In the genomic region with DNA sequence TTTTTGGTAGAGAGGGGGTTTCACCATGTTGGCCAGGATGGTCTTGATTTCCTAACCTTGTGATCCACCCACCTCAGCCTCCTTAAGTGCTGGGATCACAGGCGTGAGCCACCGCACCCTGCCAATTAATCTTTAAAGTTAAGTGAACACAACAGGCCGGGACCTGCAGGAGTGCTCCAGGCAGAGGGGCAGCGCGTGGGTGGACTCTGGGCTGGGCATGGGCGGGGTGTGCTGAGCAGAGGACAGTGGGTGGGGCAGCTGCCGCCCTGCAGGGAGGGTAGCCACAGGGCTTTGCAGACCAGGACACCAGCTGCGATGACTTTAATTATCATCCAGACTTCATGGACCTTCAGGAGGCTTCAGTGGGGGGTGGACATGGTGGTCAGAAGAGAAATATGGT, we compare ENCODE assay signal across 1 cellular context.
TF ChIP-seq lines count a peak whose summit lies in the region.

No MANE protein-coding gene starts in this region.

TF ChIP-seq in HEK293, 187 proteins besides CTCF, POLR2A, EP300 and RAD21 (continued from another document):
- TF ChIP-seq, protein P1, sequence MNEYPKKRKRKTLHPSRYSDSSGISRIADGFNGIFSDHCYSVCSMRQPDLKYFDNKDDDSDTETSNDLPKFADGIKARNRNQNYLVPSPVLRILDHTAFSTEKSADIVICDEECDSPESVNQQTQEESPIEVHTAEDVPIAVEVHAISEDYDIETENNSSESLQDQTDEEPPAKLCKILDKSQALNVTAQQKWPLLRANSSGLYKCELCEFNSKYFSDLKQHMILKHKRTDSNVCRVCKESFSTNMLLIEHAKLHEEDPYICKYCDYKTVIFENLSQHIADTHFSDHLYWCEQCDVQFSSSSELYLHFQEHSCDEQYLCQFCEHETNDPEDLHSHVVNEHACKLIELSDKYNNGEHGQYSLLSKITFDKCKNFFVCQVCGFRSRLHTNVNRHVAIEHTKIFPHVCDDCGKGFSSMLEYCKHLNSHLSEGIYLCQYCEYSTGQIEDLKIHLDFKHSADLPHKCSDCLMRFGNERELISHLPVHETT (tag by site-specific recombination; IDR thresholded peaks at IDR 0.05), result no peak
- peak; percentile 59 for TF ChIP-seq EGR2 (tag by site-specific recombination; IDR thresholded peaks at IDR 0.05; ENCODE audit: low read depth)
- TF ChIP-seq, protein P2, sequence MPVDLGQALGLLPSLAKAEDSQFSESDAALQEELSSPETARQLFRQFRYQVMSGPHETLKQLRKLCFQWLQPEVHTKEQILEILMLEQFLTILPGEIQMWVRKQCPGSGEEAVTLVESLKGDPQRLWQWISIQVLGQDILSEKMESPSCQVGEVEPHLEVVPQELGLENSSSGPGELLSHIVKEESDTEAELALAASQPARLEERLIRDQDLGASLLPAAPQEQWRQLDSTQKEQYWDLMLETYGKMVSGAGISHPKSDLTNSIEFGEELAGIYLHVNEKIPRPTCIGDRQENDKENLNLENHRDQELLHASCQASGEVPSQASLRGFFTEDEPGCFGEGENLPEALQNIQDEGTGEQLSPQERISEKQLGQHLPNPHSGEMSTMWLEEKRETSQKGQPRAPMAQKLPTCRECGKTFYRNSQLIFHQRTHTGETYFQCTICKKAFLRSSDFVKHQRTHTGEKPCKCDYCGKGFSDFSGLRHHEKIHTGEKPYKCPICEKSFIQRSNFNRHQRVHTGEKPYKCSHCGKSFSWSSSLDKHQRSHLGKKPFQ (tag by site-specific recombination; IDR thresholded peaks at IDR 0.05), result no peak
- no peak for TF ChIP-seq TCF7L2 (IDR thresholded peaks at IDR 0.05; ENCODE audit: borderline replicate concordance, low read depth, low read length)
